ENCODE assay signal across 8 cellular contexts in genomic region chr4:173420324-173420752, GRCh38. TPM values are rescaled to one million over a fixed set of nuclear protein-coding genes. Genes with fewer than 3 reads are reported as not detected.
DNase-seq lines count a peak whose midpoint lies in the region; ATAC-seq and FAIRE-seq lines count a peak whose summit lies in the region.

No MANE protein-coding gene starts in this region.

- H3K36me3 ChIP-seq in adipocyte (ENCODE audit: control insufficient read depth, insufficient read depth, low read length, severe bottlenecking): no peaks in the 10 kb centered on the region

- FAIRE-seq in islet of Langerhans (lab: Jason Lieb, UNC): peak; percentile 92

- H3K4me1 ChIP-seq in adipocyte (ENCODE audit: control insufficient read depth, insufficient read depth, low read length): peaks cover 14% of the 10 kb centered on the region

- no peaks in the 10 kb centered on the region for H3K9me3 Mint-ChIP-seq in activated naive CD4-positive, alpha-beta T cell treated with anti-CD3 and anti-CD28 coated beads, Interleukin-2, amount 50 U/mL, for 72 hours

- H3K9me3 ChIP-seq in adipocyte (ENCODE audit: control insufficient read depth, low read length): no peaks in the 10 kb centered on the region

- H3K36me3 Mint-ChIP-seq in activated naive CD4-positive, alpha-beta T cell treated with anti-CD3 and anti-CD28 coated beads, Interleukin-2, amount 50 U/mL, for 72 hours: no peaks in the 10 kb centered on the region

- H3K9ac ChIP-seq in adipocyte (ENCODE audit: low read length): no peak overlapping the region

- ATAC-seq in GM18517 (IDR thresholded peaks at IDR 0.05; ENCODE audit: unreplicated experiment): peak; percentile 56
- ATAC-seq in activated naive CD4-positive, alpha-beta T cell treated with anti-CD3 and anti-CD28 coated beads, Interleukin-2, amount 50 U/mL, for 72 hours: no peak

- DNase-seq in AG08396 (ENCODE audit: low spot score) (peak; percentile 22), MV-4-11 (lab: John Stamatoyannopoulos, UW) (peak; percentile 14), adipocyte (ENCODE audit: low read depth) (peak; percentile 71), HuH-7 (ENCODE audit: low spot score) (no peak)
- DNase-seq in activated CD8-positive, alpha-beta memory T cell treated with anti-CD3 and anti-CD28 coated beads, Interleukin-2, amount 50 U/mL, for 4 hours: no peak
- DNase-seq in activated naive CD4-positive, alpha-beta T cell treated with anti-CD3 and anti-CD28 coated beads, Interleukin-2, amount 50 U/mL, for 72 hours (ENCODE audit: low spot score in 2 of 2): no peak

- no peaks in the 10 kb centered on the region for H3K27me3 ChIP-seq in adipocyte (replicated peaks; ENCODE audit: control insufficient read depth, insufficient read depth, low read length)

- H3K27ac Mint-ChIP-seq in activated naive CD4-positive, alpha-beta T cell treated with anti-CD3 and anti-CD28 coated beads, Interleukin-2, amount 50 U/mL, for 72 hours: no peak overlapping the region

- H3K4me3 ChIP-seq in adipocyte (ENCODE audit: low read length): no peak overlapping the region

RNA-seq across cellular contexts. Expression of gene SCRG1, which starts 21.4 kb away (rescaled TPM):
- total RNA-seq in activated naive CD4-positive, alpha-beta T cell treated with anti-CD3 and anti-CD28 coated beads, Interleukin-2, amount 50 U/mL, for 72 hours: not detected

RNA-seq across cellular contexts. Expression of gene SAP30, which starts 49.6 kb away (rescaled TPM):
- total RNA-seq in activated naive CD4-positive, alpha-beta T cell treated with anti-CD3 and anti-CD28 coated beads, Interleukin-2, amount 50 U/mL, for 72 hours: 10 to 100 TPM; 19.0 to 21.7 TPM

Comparison
In these comparisons a context has a peak if more than half of its experiments do, and no peak if none do; other contexts are left out.
1. DNase-seq: peak in AG08396 (single experiment), MV-4-11 (single experiment) and adipocyte (single experiment); none in HuH-7 (single experiment), activated CD8-positive, alpha-beta memory T cell treated with anti-CD3 and anti-CD28 coated beads, Interleukin-2, amount 50 U/mL, for 4 hours (single experiment) and activated naive CD4-positive, alpha-beta T cell treated with anti-CD3 and anti-CD28 coated beads, Interleukin-2, amount 50 U/mL, for 72 hours (0 of 2).